Comparison of ENCODE assay signal across 26 cellular contexts in genomic region chr1:15988856-15989736, GRCh38. TPM values are rescaled to one million over a fixed set of nuclear protein-coding genes. Genes with fewer than 3 reads are reported as not detected.
A peak's percentile ranks its signal among the peaks of the same experiment; 100 is the strongest.
DNase-seq lines count a peak whose midpoint lies in the region; ATAC-seq, FAIRE-seq and TF ChIP-seq lines count a peak whose summit lies in the region.
"Had no signal": no experiment of that assay in that cellular context is flagged by ENCODE, and none has a peak within 500 bp of the region (broad histone marks: within the 10 kb centered on the region; RNA-seq: fewer than 3 reads in every experiment).

No MANE protein-coding gene starts in this region.

- H3K4me3 ChIP-seq in upper lobe of right lung = no peak overlapping the region
- H3K4me3 ChIP-seq: A549; BLaER1 treated with 17β-estradiol and CSF1 and Interleukin-3, amounts not matched to agents 10 nM and 100 nM; GM23248 had no signal

- H3K9me3 Mint-ChIP-seq in stimulated activated naive CD8-positive, alpha-beta T cell treated with anti-CD3 and anti-CD28 coated beads, Interleukin-15, amount 100 ng/mL, for 72 hours = no peaks in the 10 kb centered on the region
- H3K9me3 Mint-ChIP-seq: CD4-positive, alpha-beta T cell; H9; HFFc6 had no signal

- no peak for FAIRE-seq in frontal cortex (lab: Jason Lieb, UNC)
- FAIRE-seq: A549, G401.6, GM12892, H1 had no signal

- H3K27ac ChIP-seq in upper lobe of right lung = no peak overlapping the region
- H3K27ac ChIP-seq: A549; BLaER1 treated with 17β-estradiol and CSF1 and Interleukin-3, amounts not matched to agents 10 nM and 100 nM; GM23248 had no signal

- H3K27me3 ChIP-seq in upper lobe of right lung = no peaks in the 10 kb centered on the region
- H3K27me3 ChIP-seq: BE2C; BLaER1 treated with 17β-estradiol and CSF1 and Interleukin-3, amounts not matched to agents 10 nM and 100 nM had no signal

- no peaks in the 10 kb centered on the region for H3K36me3 ChIP-seq in upper lobe of right lung
- H3K36me3 ChIP-seq: BE2C; BLaER1 treated with 17β-estradiol and CSF1 and Interleukin-3, amounts not matched to agents 10 nM and 100 nM had no signal

- intact Hi-C loops in posterior vena cava (cut with DNase I) = no loop called here
- intact Hi-C loops in upper lobe of right lung (cut with DNase I) = no loop called here

- TF ChIP-seq CTCF in upper lobe of right lung (IDR thresholded peaks at IDR 0.05) = no peak

- no peak overlapping the region for H3K27ac Mint-ChIP-seq in stimulated activated naive CD8-positive, alpha-beta T cell treated with anti-CD3 and anti-CD28 coated beads, Interleukin-15, amount 100 ng/mL, for 72 hours
- H3K27ac Mint-ChIP-seq: CD4-positive, alpha-beta T cell; H9; HFFc6 had no signal

- no peak for DNase-seq in stimulated activated naive CD8-positive, alpha-beta T cell treated with anti-CD3 and anti-CD28 coated beads, Interleukin-15, amount 100 ng/mL, for 72 hours
- no peak for DNase-seq in stimulated activated naive CD8-positive, alpha-beta T cell treated with anti-CD3 and anti-CD28 coated beads, Interleukin-15, Interleukin-2, amounts not matched to agents 100 U/mL and 50 U/mL, for 24 hours
- DNase-seq in posterior vena cava (ENCODE audit: low spot score) (peak; percentile 76), upper lobe of right lung (no peak), COLO668 (lab: John Stamatoyannopoulos, UW; ENCODE audit: unreplicated experiment) (no peak), frontal cortex (ENCODE audit: low spot score in 2 of 2) (no peak)
- no peak for DNase-seq in NK-92 treated with Interleukin-12 subunit alpha and Interleukin-12 subunit beta, amount 100 ng/mL, for 24 hours (lab: John Stamatoyannopoulos, UW)
- DNase-seq: 8988T; ACHN; AML-193; BE2C; Caco-2; CD4-positive, alpha-beta T cell; DMS153; DND-41; GM23248; H9; HFFc6 had no signal

- peaks cover 10% of the 10 kb centered on the region for H3K27me3 Mint-ChIP-seq in stimulated activated naive CD8-positive, alpha-beta T cell treated with anti-CD3 and anti-CD28 coated beads, Interleukin-15, amount 100 ng/mL, for 72 hours
- H3K27me3 Mint-ChIP-seq: CD4-positive, alpha-beta T cell had no signal

- peaks cover 19% of the 10 kb centered on the region for H3K4me1 Mint-ChIP-seq in stimulated activated naive CD8-positive, alpha-beta T cell treated with anti-CD3 and anti-CD28 coated beads, Interleukin-15, amount 100 ng/mL, for 72 hours
- H3K4me1 Mint-ChIP-seq: H9 had no signal

- no peaks in the 10 kb centered on the region for H3K9me3 ChIP-seq in upper lobe of right lung
- H3K9me3 ChIP-seq: A549; BE2C; BLaER1 treated with 17β-estradiol and CSF1 and Interleukin-3, amounts not matched to agents 10 nM and 100 nM; Caco-2 had no signal

- H3K4me3 Mint-ChIP-seq in stimulated activated naive CD8-positive, alpha-beta T cell treated with anti-CD3 and anti-CD28 coated beads, Interleukin-15, amount 100 ng/mL, for 72 hours = no peak overlapping the region
- H3K4me3 Mint-ChIP-seq: CD14-positive monocyte; CD4-positive, alpha-beta T cell; H9; HFFc6 had no signal

- peak; percentile 33 for ATAC-seq in stimulated activated naive CD8-positive, alpha-beta T cell treated with anti-CD3 and anti-CD28 coated beads, Interleukin-15, amount 100 ng/mL, for 72 hours
- ATAC-seq in stimulated activated naive CD8-positive, alpha-beta T cell treated with anti-CD3 and anti-CD28 coated beads, Interleukin-15, Interleukin-2, amounts not matched to agents 100 U/mL and 50 U/mL, for 24 hours = no peak
- peak; percentile 9 for ATAC-seq in esophagus mucosa
- peak; percentile 7 for ATAC-seq in upper lobe of right lung
- ATAC-seq: A549, HCT116 had no signal

- no peaks in the 10 kb centered on the region for H3K4me1 ChIP-seq in upper lobe of right lung
- H3K4me1 ChIP-seq: A549, BE2C, Caco-2 had no signal

RNA-seq across cellular contexts. Expression of gene ZBTB17, which starts 13.2 kb away (rescaled TPM):
- total RNA-seq in esophagus mucosa (26.5 TPM), posterior vena cava (10 to 100 TPM; 31.6 to 38.7 TPM), upper lobe of right lung (42.3 TPM), frontal cortex (46.9 TPM)

RNA-seq across cellular contexts. Expression of gene SRARP, which starts 14.9 kb away (rescaled TPM):
- total RNA-seq in esophagus mucosa (not detected), posterior vena cava (not detected), upper lobe of right lung (not detected), frontal cortex (0.82 TPM)
- total RNA-seq: CD4-positive, alpha-beta T cell; GM23248; H1; H9; HFFc6 had no signal

RNA-seq across cellular contexts. Expression of gene HSPB7, which starts 28.7 kb away (rescaled TPM):
- total RNA-seq in esophagus mucosa = 1.6 TPM
- total RNA-seq in posterior vena cava = 100 to 1,000 TPM; 272 to 588 TPM
- total RNA-seq in upper lobe of right lung = 10.7 TPM
- not detected for total RNA-seq in frontal cortex
- total RNA-seq: Caco-2; CD4-positive, alpha-beta T cell; H1; H9 had no signal

RNA-seq across cellular contexts. Expression of gene CLCNKA, which starts 32.7 kb away (rescaled TPM):
- 0.08 TPM for total RNA-seq in esophagus mucosa
- under 1 TPM; 0.51 to 0.90 TPM for total RNA-seq in posterior vena cava
- not detected for total RNA-seq in upper lobe of right lung
- 0.41 TPM for total RNA-seq in frontal cortex
- total RNA-seq: Caco-2; CD4-positive, alpha-beta T cell; GM23248; HFFc6 had no signal

RNA-seq across cellular contexts. Expression of gene CLCNKB, which starts 54.5 kb away (rescaled TPM):
- total RNA-seq in esophagus mucosa (not detected), posterior vena cava (under 1 TPM; 0.62 to 0.88 TPM), upper lobe of right lung (0.35 TPM), frontal cortex (under 0.01 TPM)
- total RNA-seq: Caco-2; CD4-positive, alpha-beta T cell; GM23248 had no signal

Comparison
In these comparisons a context has a peak if more than half of its experiments do, and no peak if none do; other contexts are left out.
1. RNA of gene HSPB7, which starts 28.7 kb away (total RNA-seq): 272 to 588 TPM in posterior vena cava; 10.7 TPM in upper lobe of right lung (single experiment), 1.6 TPM in esophagus mucosa (single experiment) and not detected in frontal cortex (single experiment); every median in the first group is over 10 times any median in the second.